In the genomic region with DNA sequence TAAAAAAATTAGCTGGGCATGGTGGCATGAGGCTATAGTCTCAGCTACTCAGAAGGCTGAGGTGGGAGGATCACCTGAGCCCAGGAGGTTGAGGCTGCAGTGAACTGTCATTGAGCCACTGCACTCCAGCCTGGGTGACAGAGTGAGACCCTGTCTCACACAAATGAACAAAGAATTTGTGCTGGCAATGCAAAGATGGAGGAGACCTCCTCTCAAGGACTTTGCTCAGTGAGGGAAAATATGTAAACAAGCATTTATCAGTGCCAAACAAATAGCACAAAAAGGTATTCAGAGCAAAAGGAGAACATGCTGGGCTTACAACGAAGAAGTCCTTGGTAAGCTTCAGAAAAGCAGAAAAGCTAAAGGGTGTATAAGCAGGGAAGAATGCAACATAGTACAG, we compare ENCODE assay signal across 26 cellular contexts.
"Had no signal": no experiment of that assay in that cellular context is flagged by ENCODE, and none has a peak within 500 bp of the region (broad histone marks: within the 10 kb centered on the region; RNA-seq: fewer than 3 reads in every experiment).

No MANE protein-coding gene starts in this region.

- H3K9me3 Mint-ChIP-seq: activated T-cell treated with anti-CD3 and anti-CD28 coated beads, Interleukin-2, amount 50 U/mL, for 72 hours; dendritic cell treated with granulocyte-macrophage colony-stimulating factor and Interleukin-4, amounts not matched to agents 40 ng/mL and 50 ng/mL, for 4 days; endodermal cell; immature natural killer cell; naive thymus-derived CD4-positive, alpha-beta T cell; T-helper 2 cell treated with Interferon-gamma antibody and Interleukin-4, amounts not matched to agents 5 μg/mL and 100 μg/mL, for 36 hours had no signal

- H3K4me3 Mint-ChIP-seq: activated CD4-positive, alpha-beta T cell treated with anti-CD3 and anti-CD28 coated beads for 36 hours; activated T-cell treated with anti-CD3 and anti-CD28 coated beads, Interleukin-2, amount 50 U/mL, for 72 hours; dendritic cell treated with granulocyte-macrophage colony-stimulating factor and Interleukin-4, amounts not matched to agents 40 ng/mL and 50 ng/mL, for 4 days; endodermal cell; immature natural killer cell; naive thymus-derived CD4-positive, alpha-beta T cell; T-helper 2 cell treated with Interferon-gamma antibody and Interleukin-4, amounts not matched to agents 5 μg/mL and 100 μg/mL, for 36 hours had no signal

- H3K27ac Mint-ChIP-seq: activated CD4-positive, alpha-beta T cell treated with anti-CD3 and anti-CD28 coated beads for 36 hours; activated T-cell treated with anti-CD3 and anti-CD28 coated beads, Interleukin-2, amount 50 U/mL, for 72 hours; dendritic cell treated with granulocyte-macrophage colony-stimulating factor and Interleukin-4, amounts not matched to agents 40 ng/mL and 50 ng/mL, for 4 days; endodermal cell; T-helper 2 cell treated with Interferon-gamma antibody and Interleukin-4, amounts not matched to agents 5 μg/mL and 100 μg/mL, for 36 hours had no signal

- H3K27me3 ChIP-seq: esophagus muscularis mucosa, ovary, spleen, testis, transverse colon had no signal

- ATAC-seq: activated CD4-positive, alpha-beta T cell treated with anti-CD3 and anti-CD28 coated beads for 36 hours; activated T-cell treated with anti-CD3 and anti-CD28 coated beads, Interleukin-2, amount 50 U/mL, for 72 hours; naive thymus-derived CD4-positive, alpha-beta T cell; right cardiac atrium had no signal

- H3K27ac ChIP-seq: esophagus muscularis mucosa, ovary, prostate gland, spleen, testis, transverse colon had no signal

- H3K4me1 ChIP-seq: prostate gland, testis had no signal

- DNase-seq: activated CD4-positive, alpha-beta T cell treated with anti-CD3 and anti-CD28 coated beads for 36 hours; activated CD4-positive, CD25-positive, alpha-beta regulatory T cell; activated naive CD4-positive, alpha-beta T cell; activated T-cell treated with anti-CD3 and anti-CD28 coated beads for 4 hours; activated T-cell treated with anti-CD3 and anti-CD28 coated beads, Interleukin-2, amount 50 U/mL, for 72 hours; amniotic stem cell; caudate nucleus; endodermal cell; foreskin melanocyte; hypothalamus; immature natural killer cell; kidney; mammary epithelial cell; midbrain; naive thymus-derived CD4-positive, alpha-beta T cell; ovary; right cardiac atrium; spleen; stimulated activated naive CD4-positive, alpha-beta T cell treated with Interleukin-2 at 50 U/mL for 16 hours; T-helper 1 cell; testis; transverse colon had no signal

- H3K36me3 ChIP-seq: esophagus muscularis mucosa, ovary, prostate gland, spleen, transverse colon had no signal

- H3K4me3 ChIP-seq: esophagus muscularis mucosa, ovary, prostate gland, spleen, testis, transverse colon had no signal

- H3K9me3 ChIP-seq: esophagus muscularis mucosa, ovary, prostate gland, spleen, testis, transverse colon had no signal

- H3K27me3 Mint-ChIP-seq: activated CD4-positive, alpha-beta T cell treated with anti-CD3 and anti-CD28 coated beads for 36 hours; dendritic cell treated with granulocyte-macrophage colony-stimulating factor and Interleukin-4, amounts not matched to agents 40 ng/mL and 50 ng/mL, for 4 days had no signal
